19 cellular contexts compared by ENCODE assay signal in genomic region chr3:183769453-183769852, GRCh38. TPM values are rescaled to one million over a fixed set of nuclear protein-coding genes. Genes with fewer than 3 reads are reported as not detected.
DNase-seq lines count a peak whose midpoint lies in the region; ATAC-seq and TF ChIP-seq lines count a peak whose summit lies in the region.
"Had no signal": no experiment of that assay in that cellular context is flagged by ENCODE, and none has a peak within 500 bp of the region (broad histone marks: within the 10 kb centered on the region; RNA-seq: fewer than 3 reads in every experiment).

No MANE protein-coding gene starts in this region.

- peaks cover 24% of the 10 kb centered on the region for H4K20me1 ChIP-seq in smooth muscle cell (ENCODE audit: low read depth)

- DNase-seq in activated CD8-positive, alpha-beta T cell treated with anti-CD3 and anti-CD28 coated beads, Interleukin-2, amount 10 ng/mL, durations not matched to agents 7 days and 5 days, result no peak
- DNase-seq in activated CD8-positive, alpha-beta T cell treated with anti-CD3 and anti-CD28 coated beads for 36 hours, result no peak
- DNase-seq in endothelial cell (ENCODE audit: low spot score) (no peak), type B pancreatic cell (ENCODE audit: extremely low spot score, unreplicated experiment) (no peak), smooth muscle cell (lab: John Stamatoyannopoulos, UW; ENCODE audit: unreplicated experiment) (no peak)
- no peak for DNase-seq in activated CD4-positive, alpha-beta T cell treated with anti-CD3 and anti-CD28 coated beads, Interleukin-2, amount 50 U/mL, for 1 hour
- DNase-seq: AML-193; CD8-positive, alpha-beta T cell; DMS 273 treated with DMSO at 0.1 percent for 48 hours; DMS53; DND-41; EL; H9 had no signal

- H3K27ac ChIP-seq in VCaP (peak overlapping the region; percentile 87), smooth muscle cell (ENCODE audit: low read depth) (no peak overlapping the region)
- H3K27ac ChIP-seq: 22Rv1, A549 had no signal

- H2AFZ ChIP-seq in smooth muscle cell (ENCODE audit: low read depth), result no peak overlapping the region

- TF ChIP-seq CTCF in activated CD8-positive, alpha-beta T cell treated with anti-CD3 and anti-CD28 coated beads for 36 hours (IDR thresholded peaks at IDR 0.05), result no peak
- TF ChIP-seq CTCF in VCaP (conservative IDR thresholded peaks at IDR 0.05), result no peak
- no peak for TF ChIP-seq CTCF in endothelial cell (IDR thresholded peaks at IDR 0.05; ENCODE audit: unreplicated experiment)
- no peak for TF ChIP-seq CTCF in type B pancreatic cell (conservative IDR thresholded peaks at IDR 0.05)
- no peak for TF ChIP-seq CTCF in smooth muscle cell (IDR thresholded peaks at IDR 0.05; ENCODE audit: borderline replicate concordance, insufficient read depth, poor library complexity, severe bottlenecking)

- POLR2A ChIA-PET in activated CD8-positive, alpha-beta T cell treated with anti-CD3 and anti-CD28 coated beads, Interleukin-2, amount 10 ng/mL, durations not matched to agents 7 days and 5 days (lab: Charles Lee), result no interaction called here
- POLR2A ChIA-PET in activated CD8-positive, alpha-beta T cell treated with anti-CD3 and anti-CD28 coated beads for 36 hours (lab: Charles Lee), result no interaction called here

- 98% methylated on average over 9 of the region's 9 CpGs for WGBS in smooth muscle cell (ENCODE audit: low lambda C conversion rate)

- no peaks in the 10 kb centered on the region for H3K9me3 ChIP-seq in smooth muscle cell (replicated peaks; ENCODE audit: low read depth)
- H3K9me3 ChIP-seq: A549 had no signal

- no peaks in the 10 kb centered on the region for H3K4me1 ChIP-seq in smooth muscle cell (ENCODE audit: low read depth)

- H3K27ac Mint-ChIP-seq in activated CD8-positive, alpha-beta T cell treated with anti-CD3 and anti-CD28 coated beads, Interleukin-2, amount 10 ng/mL, durations not matched to agents 7 days and 5 days, result peak overlapping the region; percentile 52
- H3K27ac Mint-ChIP-seq in activated CD8-positive, alpha-beta T cell treated with anti-CD3 and anti-CD28 coated beads for 36 hours, result no peak overlapping the region
- peak overlapping the region; percentile 36 for H3K27ac Mint-ChIP-seq in endothelial cell (ENCODE audit: unreplicated experiment)
- H3K27ac Mint-ChIP-seq in type B pancreatic cell, result peak overlapping the region; percentile 35
- H3K27ac Mint-ChIP-seq: CD8-positive, alpha-beta T cell had no signal

- no peaks in the 10 kb centered on the region for H3K79me2 ChIP-seq in smooth muscle cell (ENCODE audit: low read depth)

- no peaks in the 10 kb centered on the region for H3K36me3 ChIP-seq in smooth muscle cell (ENCODE audit: low read depth)

- no peak for ATAC-seq in activated CD8-positive, alpha-beta T cell treated with anti-CD3 and anti-CD28 coated beads, Interleukin-2, amount 10 ng/mL, durations not matched to agents 7 days and 5 days
- ATAC-seq in activated CD8-positive, alpha-beta T cell treated with anti-CD3 and anti-CD28 coated beads for 36 hours, result no peak
- no peak for ATAC-seq in HG03342 (IDR thresholded peaks at IDR 0.05; ENCODE audit: unreplicated experiment)
- ATAC-seq: A549; CD8-positive, alpha-beta T cell; GM12878; HepG2 had no signal

- H3K4me3 ChIP-seq in smooth muscle cell, result no peak overlapping the region
- H3K4me3 ChIP-seq: A549, GM12878 had no signal

- no peaks in the 10 kb centered on the region for H3K27me3 Mint-ChIP-seq in activated CD8-positive, alpha-beta T cell treated with anti-CD3 and anti-CD28 coated beads, Interleukin-2, amount 10 ng/mL, durations not matched to agents 7 days and 5 days (ENCODE audit: low read depth)
- H3K27me3 Mint-ChIP-seq in activated CD8-positive, alpha-beta T cell treated with anti-CD3 and anti-CD28 coated beads for 36 hours, result no peaks in the 10 kb centered on the region
- H3K27me3 Mint-ChIP-seq in endothelial cell (ENCODE audit: unreplicated experiment) (no peaks in the 10 kb centered on the region), type B pancreatic cell (no peaks in the 10 kb centered on the region)

- no peak overlapping the region for H3K4me2 ChIP-seq in smooth muscle cell
- H3K4me2 ChIP-seq: A549 had no signal

- no peak overlapping the region for H3K4me3 Mint-ChIP-seq in activated CD8-positive, alpha-beta T cell treated with anti-CD3 and anti-CD28 coated beads, Interleukin-2, amount 10 ng/mL, durations not matched to agents 7 days and 5 days
- H3K4me3 Mint-ChIP-seq in activated CD8-positive, alpha-beta T cell treated with anti-CD3 and anti-CD28 coated beads for 36 hours, result no peak overlapping the region
- H3K4me3 Mint-ChIP-seq in endothelial cell (ENCODE audit: unreplicated experiment), result no peak overlapping the region
- H3K4me3 Mint-ChIP-seq in type B pancreatic cell, result no peak overlapping the region
- H3K4me3 Mint-ChIP-seq: CD8-positive, alpha-beta T cell; H9 had no signal

- peaks cover 42% of the 10 kb centered on the region for H3K36me3 Mint-ChIP-seq in activated CD8-positive, alpha-beta T cell treated with anti-CD3 and anti-CD28 coated beads, Interleukin-2, amount 10 ng/mL, durations not matched to agents 7 days and 5 days (ENCODE audit: low read depth)
- peaks cover 37% of the 10 kb centered on the region for H3K36me3 Mint-ChIP-seq in activated CD8-positive, alpha-beta T cell treated with anti-CD3 and anti-CD28 coated beads for 36 hours (ENCODE audit: low read depth)
- H3K36me3 Mint-ChIP-seq in endothelial cell (ENCODE audit: low read depth, unreplicated experiment), result peaks cover 35% of the 10 kb centered on the region
- H3K36me3 Mint-ChIP-seq in type B pancreatic cell, result peaks cover 19% of the 10 kb centered on the region

- no peaks in the 10 kb centered on the region for H3K9me3 Mint-ChIP-seq in activated CD8-positive, alpha-beta T cell treated with anti-CD3 and anti-CD28 coated beads, Interleukin-2, amount 10 ng/mL, durations not matched to agents 7 days and 5 days (ENCODE audit: insufficient read depth)
- H3K9me3 Mint-ChIP-seq in activated CD8-positive, alpha-beta T cell treated with anti-CD3 and anti-CD28 coated beads for 36 hours, result no peaks in the 10 kb centered on the region
- H3K9me3 Mint-ChIP-seq in endothelial cell (ENCODE audit: unreplicated experiment) (no peaks in the 10 kb centered on the region), type B pancreatic cell (no peaks in the 10 kb centered on the region)
- H3K9me3 Mint-ChIP-seq: CD8-positive, alpha-beta T cell had no signal

- H3K4me1 Mint-ChIP-seq in activated CD8-positive, alpha-beta T cell treated with anti-CD3 and anti-CD28 coated beads, Interleukin-2, amount 10 ng/mL, durations not matched to agents 7 days and 5 days (ENCODE audit: low read depth), result peaks cover 11% of the 10 kb centered on the region
- H3K4me1 Mint-ChIP-seq in activated CD8-positive, alpha-beta T cell treated with anti-CD3 and anti-CD28 coated beads for 36 hours (ENCODE audit: low read depth), result peaks cover 9% of the 10 kb centered on the region
- peaks cover 17% of the 10 kb centered on the region for H3K4me1 Mint-ChIP-seq in endothelial cell (ENCODE audit: unreplicated experiment)
- H3K4me1 Mint-ChIP-seq in type B pancreatic cell (ENCODE audit: unreplicated experiment), result peaks cover 7% of the 10 kb centered on the region
- H3K4me1 Mint-ChIP-seq: H9 had no signal

- no peak overlapping the region for H3K9ac ChIP-seq in smooth muscle cell (ENCODE audit: low read depth)

- no peaks in the 10 kb centered on the region for H3F3A ChIP-seq in smooth muscle cell (ENCODE audit: low read depth)

- CTCF ChIA-PET in activated CD8-positive, alpha-beta T cell treated with anti-CD3 and anti-CD28 coated beads, Interleukin-2, amount 10 ng/mL, durations not matched to agents 7 days and 5 days (lab: Charles Lee), result interaction anchor here (1.0 to 5.7 kb wide), 2 partner anchors 290 to 300 kb away, joined by 3 to 53 read pairs; no protein-coding TSS in a partner anchor
- CTCF ChIA-PET in activated CD8-positive, alpha-beta T cell treated with anti-CD3 and anti-CD28 coated beads for 36 hours (lab: Charles Lee), result interaction anchor here (0.8 to 1.6 kb wide), 2 partner anchors 18 to 27 kb away, joined by 3 read pairs; no protein-coding TSS in a partner anchor

- intact Hi-C loops in activated CD8-positive, alpha-beta T cell treated with anti-CD3 and anti-CD28 coated beads for 36 hours (cut with micrococcal nuclease), result no loop called here

- no peaks in the 10 kb centered on the region for H3K27me3 ChIP-seq in smooth muscle cell (ENCODE audit: low read depth)

RNA-seq across cellular contexts. Expression of gene MAP6D1, which starts 55.9 kb away (rescaled TPM):
- under 1 TPM; 0.90 to 0.91 TPM for total RNA-seq in activated CD8-positive, alpha-beta T cell treated with anti-CD3 and anti-CD28 coated beads, Interleukin-2, amount 10 ng/mL, durations not matched to agents 7 days and 5 days
- total RNA-seq in activated CD8-positive, alpha-beta T cell treated with anti-CD3 and anti-CD28 coated beads for 36 hours, result 1 to 10 TPM; 3.8 to 4.3 TPM
- total RNA-seq in endothelial cell (ENCODE audit: unreplicated experiment) (0.90 TPM), type B pancreatic cell (ENCODE audit: low replicate concordance) (3.2 and 3.3 TPM in 2 replicates), smooth muscle cell (2.4 TPM in 1 of 2 replicates, not detected in the other)
- 3.8 and 5.4 TPM in 2 replicates for polyA plus RNA-seq in smooth muscle cell
